In genomic region chr7:94620703-94621118, GRCh38 we compare ENCODE assay signal across 1 cellular context.
TF ChIP-seq lines count a peak whose summit lies in the region.

No MANE protein-coding gene starts in this region.

TF ChIP-seq in HepG2, 621 proteins besides CTCF, POLR2A, EP300 and RAD21 (continued from another document and continues in another):
- TF ChIP-seq ZNF687 (CRISPR knock-in tag; IDR thresholded peaks at IDR 0.05) = peak; percentile 55
- no peak for TF ChIP-seq ZNF367 (CRISPR knock-in tag; IDR thresholded peaks at IDR 0.05; ENCODE audit: borderline replicate concordance)
- peak; percentile 45; the same call in 1 of the 2 replicates for TF ChIP-seq HDAC1 (CRISPR knock-in tag; IDR thresholded peaks at IDR 0.05)
- TF ChIP-seq ZSCAN9 (CRISPR knock-in tag; IDR thresholded peaks at IDR 0.05; ENCODE audit: borderline replicate concordance) = no peak
- peak; percentile 98 for TF ChIP-seq FOSL2 (CRISPR knock-in tag; IDR thresholded peaks at IDR 0.05)
- no peak for TF ChIP-seq ZNF777 (CRISPR knock-in tag; IDR thresholded peaks at IDR 0.05)
- peak; percentile 92 for TF ChIP-seq ZNF644 (CRISPR knock-in tag; IDR thresholded peaks at IDR 0.05; ENCODE audit: low read depth)
- peak; percentile 77 for TF ChIP-seq SALL1 (CRISPR knock-in tag; IDR thresholded peaks at IDR 0.05)
- TF ChIP-seq FOXO1 (CRISPR knock-in tag; IDR thresholded peaks at IDR 0.05) = peak; percentile 38; the same call in 1 of the 2 replicates
- TF ChIP-seq MED1 (CRISPR knock-in tag; IDR thresholded peaks at IDR 0.05) = peak; percentile 84
- no peak for TF ChIP-seq ZFP36L2 (CRISPR knock-in tag; IDR thresholded peaks at IDR 0.05)
- peak; percentile 45; the same call in 1 of the 2 replicates for TF ChIP-seq RCOR2 (CRISPR knock-in tag; IDR thresholded peaks at IDR 0.05)
- no peak for TF ChIP-seq ATF2 (CRISPR knock-in tag; IDR thresholded peaks at IDR 0.05)
- TF ChIP-seq ZFX (CRISPR knock-in tag; IDR thresholded peaks at IDR 0.05; ENCODE audit: low read depth) = peak; percentile 64
- TF ChIP-seq SAP130 (CRISPR knock-in tag; IDR thresholded peaks at IDR 0.05; ENCODE audit: low read depth) = peak; percentile 68
- TF ChIP-seq ZNF33A (CRISPR knock-in tag; IDR thresholded peaks at IDR 0.05; ENCODE audit: borderline replicate concordance) = no peak
- peak; percentile 83 for TF ChIP-seq FOSL1 (CRISPR knock-in tag; IDR thresholded peaks at IDR 0.05; ENCODE audit: borderline replicate concordance)
- 0 out of 2 replicates have a peak, but pooled peaks have one; percentile 30 for TF ChIP-seq SMAD3 (CRISPR knock-in tag; IDR thresholded peaks at IDR 0.05)
- TF ChIP-seq ZNF501 (CRISPR knock-in tag; IDR thresholded peaks at IDR 0.05) = peak; percentile 39; the same call in 1 of the 2 replicates
- TF ChIP-seq HNRNPK (IDR thresholded peaks at IDR 0.05; ENCODE audit: low read depth, low read length, poor library complexity, severe bottlenecking) = no peak
- no peak for TF ChIP-seq ZNF790 (CRISPR knock-in tag; IDR thresholded peaks at IDR 0.05; ENCODE audit: borderline replicate concordance)
- TF ChIP-seq NFKBIZ (CRISPR knock-in tag; IDR thresholded peaks at IDR 0.05) = peak; percentile 91
- peak; percentile 33 for TF ChIP-seq TEAD3 (CRISPR knock-in tag; optimal IDR thresholded peaks at IDR 0.05; ENCODE audit: borderline replicate concordance)
- TF ChIP-seq STAG1 (CRISPR knock-in tag; IDR thresholded peaks at IDR 0.05) = 0 out of 2 replicates have a peak, but pooled peaks have one; percentile 18
- TF ChIP-seq SMC3 (IDR thresholded peaks at IDR 0.05; ENCODE audit: low read length) = 0 out of 2 replicates have a peak, but pooled peaks have one; percentile 18
- TF ChIP-seq ZFY (CRISPR knock-in tag; IDR thresholded peaks at IDR 0.05) = peak; percentile 46
- no peak for TF ChIP-seq ZNF775 (CRISPR knock-in tag; IDR thresholded peaks at IDR 0.05; ENCODE audit: borderline replicate concordance)
- 0 out of 2 replicates have a peak, but pooled peaks have one; percentile 11 for TF ChIP-seq PPARG (CRISPR knock-in tag; conservative IDR thresholded peaks at IDR 0.05)
- TF ChIP-seq GLI4 (CRISPR knock-in tag; IDR thresholded peaks at IDR 0.05; ENCODE audit: borderline replicate concordance) = no peak
- peak; percentile 90; the same call in 1 of the 2 replicates for TF ChIP-seq HOMEZ (CRISPR knock-in tag; IDR thresholded peaks at IDR 0.05; ENCODE audit: low read depth)
- TF ChIP-seq ZGPAT (CRISPR knock-in tag; IDR thresholded peaks at IDR 0.05) = peak; percentile 45; the same call in 1 of the 2 replicates
- peak; percentile 80 for TF ChIP-seq POGZ (CRISPR knock-in tag; IDR thresholded peaks at IDR 0.05)
- TF ChIP-seq IRF2 (CRISPR knock-in tag; IDR thresholded peaks at IDR 0.05) = 0 out of 2 replicates have a peak, but pooled peaks have one; percentile 44
- peak; percentile 40; the same call in 1 of the 2 replicates for TF ChIP-seq PAXIP1 (CRISPR knock-in tag; conservative IDR thresholded peaks at IDR 0.05)
- peak; percentile 51; the same call in 1 of the 2 replicates for TF ChIP-seq JUN (CRISPR knock-in tag; IDR thresholded peaks at IDR 0.05)
- no peak for TF ChIP-seq ZNF747 (CRISPR knock-in tag; IDR thresholded peaks at IDR 0.05; ENCODE audit: borderline replicate concordance)
- TF ChIP-seq ERF (CRISPR knock-in tag; IDR thresholded peaks at IDR 0.05) = peak; percentile 57; the same call in 1 of the 2 replicates
- TF ChIP-seq HNF1B (CRISPR knock-in tag; IDR thresholded peaks at IDR 0.05) = peak; percentile 64; the same call in 1 of the 2 replicates
- TF ChIP-seq TBX2 (CRISPR knock-in tag; IDR thresholded peaks at IDR 0.05; ENCODE audit: borderline replicate concordance) = peak; percentile 75; the same call in 1 of the 2 replicates
- 0 out of 2 replicates have a peak, but pooled peaks have one; percentile 46 for TF ChIP-seq ZFP36L1 (CRISPR knock-in tag; IDR thresholded peaks at IDR 0.05)
- TF ChIP-seq LCORL (IDR thresholded peaks at IDR 0.05) = no peak
- TF ChIP-seq LCORL (CRISPR knock-in tag; IDR thresholded peaks at IDR 0.05) = peak; percentile 47; the same call in 1 of the 2 replicates
- TF ChIP-seq ZNF160 (CRISPR knock-in tag; IDR thresholded peaks at IDR 0.05) = no peak
- TF ChIP-seq RELA (CRISPR knock-in tag; IDR thresholded peaks at IDR 0.05) = peak; percentile 96; the same call in 1 of the 2 replicates
- TF ChIP-seq THYN1 (CRISPR knock-in tag; IDR thresholded peaks at IDR 0.05; ENCODE audit: borderline replicate concordance, low read depth) = no peak
- no peak for TF ChIP-seq SCMH1 (CRISPR knock-in tag; IDR thresholded peaks at IDR 0.05; ENCODE audit: borderline replicate concordance)
- TF ChIP-seq TFDP1 (CRISPR knock-in tag; IDR thresholded peaks at IDR 0.05; ENCODE audit: borderline replicate concordance) = no peak
- TF ChIP-seq ATF3 (CRISPR knock-in tag; IDR thresholded peaks at IDR 0.05) = peak; percentile 66
- TF ChIP-seq NR2F2 (IDR thresholded peaks at IDR 0.05; ENCODE audit: borderline replicate concordance, low read depth) = no peak; the same call in 1 of the 2 replicates
- no peak for TF ChIP-seq SOX6 (IDR thresholded peaks at IDR 0.05)
- TF ChIP-seq SOX6 (CRISPR knock-in tag; IDR thresholded peaks at IDR 0.05) = peak; percentile 43; the same call in 1 of the 2 replicates
- no peak for TF ChIP-seq CCAR2 (optimal IDR thresholded peaks at IDR 0.05; ENCODE audit: low read depth, low read length)
- TF ChIP-seq RXRB (CRISPR knock-in tag; IDR thresholded peaks at IDR 0.05; ENCODE audit: borderline replicate concordance) = peak; percentile 41; the same call in 1 of the 2 replicates
